ENCODE assay signal across 8 cellular contexts in the genomic region with DNA sequence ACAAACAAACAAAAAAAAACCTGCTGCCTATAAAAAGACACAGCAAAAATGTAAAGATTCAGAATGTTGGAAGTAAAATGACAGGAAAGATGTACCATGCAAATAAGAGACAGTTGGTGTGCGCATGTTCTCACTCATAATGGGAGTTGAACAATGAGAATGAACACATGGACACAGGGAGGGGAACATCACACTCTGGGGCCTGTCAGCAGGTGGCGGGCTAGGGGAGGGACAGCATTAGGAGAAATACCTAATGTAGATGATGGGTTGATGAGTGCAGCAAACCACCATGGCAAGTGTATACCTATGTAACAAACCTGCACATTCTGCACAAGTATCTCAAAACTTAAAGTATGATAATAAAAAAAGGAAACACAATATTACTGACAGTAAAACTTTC. TPM values are rescaled to one million over a fixed set of nuclear protein-coding genes. Genes with fewer than 3 reads are reported as not detected.
DNase-seq lines count a peak whose midpoint lies in the region; TF ChIP-seq lines count a peak whose summit lies in the region.
"Not testable (repeated sequence)": the region's sequence is repeated elsewhere in the genome, so short reads cannot be mapped to it uniquely, and the experiment has no call there.

No MANE protein-coding gene starts in this region.

- not testable (repeated sequence) for H2AFZ ChIP-seq in hepatocyte

- H3K9me3 Mint-ChIP-seq in activated CD4-positive, alpha-beta memory T cell treated with anti-CD3 and anti-CD28 coated beads, Interleukin-2, amount 10 ng/mL, durations not matched to agents 7 days and 5 days = not testable (repeated sequence)

- H3K27me3 ChIP-seq in colonic mucosa, hepatocyte: not testable (repeated sequence)

- not testable (repeated sequence) for H3K4me1 ChIP-seq in colonic mucosa; hepatocyte (ENCODE audit: insufficient read depth)

- H3K79me2 ChIP-seq in hepatocyte = not testable (repeated sequence)

- H3K9me3 ChIP-seq in colonic mucosa; hepatocyte (ENCODE audit: low read depth): not testable (repeated sequence)

- not testable (repeated sequence) for H3K27ac Mint-ChIP-seq in activated CD4-positive, alpha-beta memory T cell treated with anti-CD3 and anti-CD28 coated beads, Interleukin-2, amount 10 ng/mL, durations not matched to agents 7 days and 5 days

- CTCF ChIA-PET in activated CD4-positive, alpha-beta memory T cell treated with anti-CD3 and anti-CD28 coated beads, Interleukin-2, amount 10 ng/mL, durations not matched to agents 7 days and 5 days (lab: Charles Lee) = not testable (repeated sequence)

- not testable (repeated sequence) for H3K9ac ChIP-seq in colonic mucosa (ENCODE audit: low read depth in 2 of 2, low read length in 2 of 2)

- TF ChIP-seq CTCF in AG10803 (conservative IDR thresholded peaks at IDR 0.05; ENCODE audit: low read length) = peak; percentile 28
- TF ChIP-seq CTCF in GM12874 (IDR thresholded peaks at IDR 0.05; ENCODE audit: insufficient read depth, low read depth, low read length) = peak; percentile 19; the same call in 1 of the 2 replicates
- TF ChIP-seq CTCF in colonic mucosa (IDR thresholded peaks at IDR 0.05) = not testable (repeated sequence)
- peak; percentile 22 for TF ChIP-seq CTCF in hepatocyte (IDR thresholded peaks at IDR 0.05; ENCODE audit: poor library complexity)

- WGBS in hepatocyte (ENCODE audit: low lambda C conversion rate, missing lambda C conversion rate) = 78% methylated on average over 2 of the region's 2 CpGs

- H3K4me2 ChIP-seq in hepatocyte = not testable (repeated sequence)

- not testable (repeated sequence) for H3K4me1 Mint-ChIP-seq in activated CD4-positive, alpha-beta memory T cell treated with anti-CD3 and anti-CD28 coated beads, Interleukin-2, amount 10 ng/mL, durations not matched to agents 7 days and 5 days

- not testable (repeated sequence) for H3K27me3 Mint-ChIP-seq in activated CD4-positive, alpha-beta memory T cell treated with anti-CD3 and anti-CD28 coated beads, Interleukin-2, amount 10 ng/mL, durations not matched to agents 7 days and 5 days

- H3K4me3 Mint-ChIP-seq in activated CD4-positive, alpha-beta memory T cell treated with anti-CD3 and anti-CD28 coated beads, Interleukin-2, amount 10 ng/mL, durations not matched to agents 7 days and 5 days = not testable (repeated sequence)

- H3K4me3 ChIP-seq in AG10803 (ENCODE audit: low read length); colonic mucosa; hepatocyte: not testable (repeated sequence)

- not testable (repeated sequence) for H3K9me2 ChIP-seq in hepatocyte (replicated peaks; ENCODE audit: insufficient read depth)

- H3K36me3 ChIP-seq in colonic mucosa; hepatocyte (replicated peaks; ENCODE audit: insufficient read depth, low read depth): not testable (repeated sequence)

- POLR2A ChIA-PET in activated CD4-positive, alpha-beta memory T cell treated with anti-CD3 and anti-CD28 coated beads, Interleukin-2, amount 10 ng/mL, durations not matched to agents 7 days and 5 days (lab: Charles Lee) = not testable (repeated sequence)

- H3K27ac ChIP-seq in colonic mucosa, hepatocyte: not testable (repeated sequence)

- H4K20me1 ChIP-seq in hepatocyte (ENCODE audit: insufficient read depth, poor library complexity, severe bottlenecking) = not testable (repeated sequence)

- intact Hi-C loops in colonic mucosa (cut with DNase I) = loop anchor here (5.0 kb wide), 1 partner anchor 235 kb away; no protein-coding TSS in a partner anchor

- not testable (repeated sequence) for H3K36me3 Mint-ChIP-seq in activated CD4-positive, alpha-beta memory T cell treated with anti-CD3 and anti-CD28 coated beads, Interleukin-2, amount 10 ng/mL, durations not matched to agents 7 days and 5 days (ENCODE audit: low read depth)

- not testable (repeated sequence) for DNase-seq in AG10803 (ENCODE audit: low read depth); hepatocyte (ENCODE audit: low spot score)
- DNase-seq in M059J (ENCODE audit: low read depth) (peak; percentile 42), RPMI8226 (peak; percentile 56), colonic mucosa (peak; percentile 41)
- peak; percentile 33 for DNase-seq in activated CD4-positive, alpha-beta memory T cell treated with anti-CD3 and anti-CD28 coated beads, Interleukin-2, amount 10 ng/mL, durations not matched to agents 7 days and 5 days
- DNase-seq in stimulated activated CD4-positive, alpha-beta T cell treated with anti-CD3 and anti-CD28 coated beads, Interleukin-12 subunit alpha, Interleukin-12 subunit beta, amount 100 ng/mL, for 4 hours = peak; percentile 10

RNA-seq across cellular contexts. Expression of a gene that starts 49.8 kb away (rescaled TPM):
- 1.9 TPM in 1 of 2 replicates, not detected in the other for total RNA-seq in M059J (2014; rRNA removed; shearing (Covaris generic))
- 1 to 10 TPM in 1 of 2 experiments, under 1 TPM in 1; 0.58 to 1.2 TPM for total RNA-seq in activated CD4-positive, alpha-beta memory T cell treated with anti-CD3 and anti-CD28 coated beads, Interleukin-2, amount 10 ng/mL, durations not matched to agents 7 days and 5 days
- total RNA-seq in colonic mucosa = under 1 TPM; 0.50 to 0.64 TPM
- total RNA-seq in hepatocyte = 0.50 and 1.0 TPM in 2 replicates
- polyA plus RNA-seq in hepatocyte = 0.34 and 0.40 TPM in 2 replicates
